In the genomic region with DNA sequence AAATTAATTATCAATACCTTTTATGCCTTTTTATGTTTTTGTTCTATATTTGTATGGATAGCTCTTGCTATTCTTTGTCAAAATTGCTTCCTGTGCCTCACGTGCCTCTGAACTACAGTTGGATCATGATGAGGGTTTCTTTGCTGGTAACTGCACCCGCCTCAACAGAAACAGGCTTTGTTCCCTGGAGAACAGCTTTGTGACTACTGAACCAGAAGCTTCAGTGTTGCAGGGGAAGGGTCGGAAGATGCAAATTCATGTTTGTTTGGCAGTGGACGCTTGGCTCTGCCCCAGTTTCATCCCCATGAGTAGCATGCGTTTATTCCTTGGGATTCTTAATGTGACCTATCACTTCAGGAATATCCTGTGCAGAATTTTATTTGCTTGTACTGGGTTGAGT, we compare ENCODE assay signal across 16 cellular contexts.
DNase-seq lines count a peak whose midpoint lies in the region; TF ChIP-seq lines count a peak whose summit lies in the region.
"Had no signal": no experiment of that assay in that cellular context is flagged by ENCODE, and none has a peak within 500 bp of the region (broad histone marks: within the 10 kb centered on the region; RNA-seq: fewer than 3 reads in every experiment).

No MANE protein-coding gene starts in this region.

- H3K4me2 ChIP-seq in BLaER1: peak overlapping the region; percentile 63
- H3K4me2 ChIP-seq: GM23338 had no signal

- intact Hi-C loops in ascending aorta (cut with DNase I): no loop called here

- TF ChIP-seq CTCF in ascending aorta (IDR thresholded peaks at IDR 0.05): no peak

- H3K36me3 ChIP-seq in BLaER1: peaks cover 11% of the 10 kb centered on the region; the same call in 1 of the 2 replicates
- H3K36me3 ChIP-seq in ascending aorta: no peaks in the 10 kb centered on the region
- no peaks in the 10 kb centered on the region for H3K36me3 ChIP-seq in MG63

- peak overlapping the region; percentile 53; the same call in 1 of the 2 replicates for H3K9ac ChIP-seq in BLaER1

- peaks cover 58% of the 10 kb centered on the region for H3K4me1 ChIP-seq in BLaER1
- no peaks in the 10 kb centered on the region for H3K4me1 ChIP-seq in ascending aorta
- H3K4me1 ChIP-seq: Caco-2 had no signal

- H3K27ac ChIP-seq in BLaER1 (peak overlapping the region; percentile 89), ascending aorta (no peak overlapping the region)
- H3K27ac ChIP-seq: C4-2B, HL-60 had no signal

- DNase-seq in NCI-H526 (lab: John Stamatoyannopoulos, UW): peak; percentile 84 to 86
- DNase-seq in left kidney (ENCODE audit: low read depth, low spot score): peak; percentile 10
- peak; percentile 77 for DNase-seq in retina
- DNase-seq in NCI-H1436 treated with DMSO at 0.1 percent for 48 hours (lab: John Stamatoyannopoulos, UW): no peak
- DNase-seq in ascending aorta (ENCODE audit: low spot score in 2 of 2): no peak
- no peak for DNase-seq in MG63
- DNase-seq: 8988T; Caco-2; CD4-positive, alpha-beta T cell; DMS79 treated with DMSO at 0.1 percent for 48 hours; GF-D8; HCEC 1CT had no signal

- H4K20me1 ChIP-seq in BLaER1: no peaks in the 10 kb centered on the region

- H3K9me3 ChIP-seq in BLaER1 (peaks cover 69% of the 10 kb centered on the region), ascending aorta (no peaks in the 10 kb centered on the region), MG63 (no peaks in the 10 kb centered on the region)
- H3K9me3 ChIP-seq: Caco-2 had no signal

- H3K27me3 ChIP-seq in BLaER1 (no peaks in the 10 kb centered on the region), ascending aorta (no peaks in the 10 kb centered on the region), MG63 (no peaks in the 10 kb centered on the region)

- H3K4me3 ChIP-seq in BLaER1 (no peak overlapping the region), ascending aorta (no peak overlapping the region), MG63 (no peak overlapping the region)
- H3K4me3 ChIP-seq: GM23338 had no signal

Comparison
In these comparisons a context has a peak if more than half of its experiments do, and no peak if none do; other contexts are left out.
1. DNase-seq: peak in NCI-H526 (2 of 2), left kidney (single experiment) and retina (single experiment); none in NCI-H1436 treated with DMSO at 0.1 percent for 48 hours (single experiment), ascending aorta (0 of 2) and MG63 (single experiment).